12 cellular contexts compared by ENCODE assay signal in the genomic region with DNA sequence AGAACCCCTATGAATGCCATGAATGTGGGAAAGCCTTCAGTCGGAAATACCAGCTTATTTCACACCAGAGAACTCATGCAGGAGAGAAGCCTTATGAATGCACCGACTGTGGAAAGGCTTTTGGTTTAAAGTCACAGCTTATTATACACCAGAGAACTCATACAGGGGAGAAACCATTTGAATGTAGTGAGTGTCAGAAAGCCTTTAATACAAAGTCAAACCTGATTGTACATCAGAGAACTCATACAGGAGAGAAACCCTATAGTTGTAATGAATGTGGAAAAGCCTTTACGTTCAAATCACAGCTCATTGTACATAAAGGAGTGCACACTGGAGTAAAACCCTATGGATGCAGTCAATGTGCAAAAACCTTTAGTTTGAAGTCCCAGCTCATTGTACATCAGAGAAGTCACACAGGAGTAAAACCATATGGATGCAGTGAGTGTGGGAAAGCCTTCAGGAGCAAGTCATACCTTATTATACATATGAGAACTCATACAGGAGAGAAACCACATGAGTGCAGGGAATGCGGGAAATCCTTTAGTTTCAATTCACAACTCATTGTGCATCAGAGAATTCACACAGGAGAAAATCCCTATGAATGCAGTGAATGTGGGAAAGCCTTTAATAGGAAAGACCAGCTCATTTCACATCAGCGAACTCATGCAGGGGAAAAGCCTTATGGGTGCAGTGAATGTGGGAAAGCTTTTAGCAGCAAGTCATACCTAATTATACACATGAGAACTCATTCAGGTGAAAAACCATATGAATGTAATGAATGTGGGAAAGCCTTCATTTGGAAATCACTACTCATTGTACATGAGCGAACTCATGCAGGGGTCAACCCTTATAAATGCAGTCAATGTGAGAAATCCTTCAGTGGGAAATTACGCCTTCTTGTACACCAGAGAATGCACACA. TPM values are rescaled to one million over a fixed set of nuclear protein-coding genes. Genes with fewer than 3 reads are reported as not detected.
A peak's percentile ranks its signal among the peaks of the same experiment; 100 is the strongest.
DNase-seq lines count a peak whose midpoint lies in the region; ATAC-seq and TF ChIP-seq lines count a peak whose summit lies in the region.
"Had no signal": no experiment of that assay in that cellular context is flagged by ENCODE, and none has a peak within 500 bp of the region (broad histone marks: within the 10 kb centered on the region; RNA-seq: fewer than 3 reads in every experiment).

No MANE protein-coding gene starts in this region.

- no peaks in the 10 kb centered on the region for H3K79me2 ChIP-seq in hepatocyte

- no peak overlapping the region for H3K4me2 ChIP-seq in hepatocyte

- peak overlapping the region; percentile 35; the same call in 1 of the 2 replicates for H3K4me3 ChIP-seq in SK-N-MC
- peak overlapping the region; percentile 27 for H3K4me3 ChIP-seq in hepatocyte
- H3K4me3 ChIP-seq: dorsolateral prefrontal cortex, pancreas had no signal

- no peaks in the 10 kb centered on the region for H4K20me1 ChIP-seq in hepatocyte (ENCODE audit: insufficient read depth, poor library complexity, severe bottlenecking)

- no peaks in the 10 kb centered on the region for H3K27me3 Mint-ChIP-seq in activated naive CD4-positive, alpha-beta T cell treated with anti-CD3 and anti-CD28 coated beads for 36 hours (ENCODE audit: low read depth)
- H3K27me3 Mint-ChIP-seq in stimulated activated naive B cell treated with anti-CD40 and anti-IgM and Interleukin-4, amounts not matched to agents 10 μg/mL and 1 μg/mL and 100 μg/mL, for 72 hours = no peaks in the 10 kb centered on the region
- no peaks in the 10 kb centered on the region for H3K27me3 Mint-ChIP-seq in effector memory CD8-positive, alpha-beta T cell

- H3K9me2 ChIP-seq in hepatocyte (replicated peaks; ENCODE audit: insufficient read depth) = no peaks in the 10 kb centered on the region

- H3K36me3 Mint-ChIP-seq in activated naive CD4-positive, alpha-beta T cell treated with anti-CD3 and anti-CD28 coated beads for 36 hours (ENCODE audit: low read depth) = peaks cover 72% of the 10 kb centered on the region
- H3K36me3 Mint-ChIP-seq in stimulated activated naive B cell treated with anti-CD40 and anti-IgM and Interleukin-4, amounts not matched to agents 10 μg/mL and 1 μg/mL and 100 μg/mL, for 72 hours = peaks cover 64 to 67% of the 10 kb centered on the region in 2 donors
- H3K36me3 Mint-ChIP-seq in effector memory CD8-positive, alpha-beta T cell (ENCODE audit: insufficient read depth) = peaks cover 36% of the 10 kb centered on the region

- CTCF ChIA-PET in activated naive CD4-positive, alpha-beta T cell treated with anti-CD3 and anti-CD28 coated beads for 36 hours (lab: Charles Lee) = interaction anchor here (2.1 kb wide), 1 partner anchor 22 kb away, joined by 7 read pairs; the partner anchor contains the start of gene ZNF268

- no peak overlapping the region for H3K4me3 Mint-ChIP-seq in activated naive CD4-positive, alpha-beta T cell treated with anti-CD3 and anti-CD28 coated beads for 36 hours
- peak overlapping the region in 1 of 2 donors; percentile 62 for H3K4me3 Mint-ChIP-seq in stimulated activated naive B cell treated with anti-CD40 and anti-IgM and Interleukin-4, amounts not matched to agents 10 μg/mL and 1 μg/mL and 100 μg/mL, for 72 hours
- no peak overlapping the region for H3K4me3 Mint-ChIP-seq in effector memory CD8-positive, alpha-beta T cell

- intact Hi-C loops in activated naive CD4-positive, alpha-beta T cell treated with anti-CD3 and anti-CD28 coated beads for 36 hours (cut with micrococcal nuclease) = no loop called here

- no peaks in the 10 kb centered on the region for H3K27me3 ChIP-seq in hepatocyte
- H3K27me3 ChIP-seq: dorsolateral prefrontal cortex, pancreas had no signal

- H3K9ac ChIP-seq in SK-N-MC (ENCODE audit: insufficient read length) = no peak overlapping the region

- DNase-seq in activated naive CD4-positive, alpha-beta T cell treated with anti-CD3 and anti-CD28 coated beads for 36 hours = no peak
- no peak for DNase-seq in activated naive CD4-positive, alpha-beta T cell (lab: John Stamatoyannopoulos, UW)
- DNase-seq in SK-N-MC (ENCODE audit: low read depth, low spot score) (no peak), hepatocyte (ENCODE audit: low spot score) (no peak)
- DNase-seq in stimulated activated naive B cell treated with anti-CD40 and anti-IgM and Interleukin-4, amounts not matched to agents 10 μg/mL and 1 μg/mL and 100 μg/mL, for 72 hours = no peak
- DNase-seq in effector memory CD8-positive, alpha-beta T cell = no peak
- no peak for DNase-seq in stimulated activated CD4-positive, alpha-beta T cell treated with anti-CD3 and anti-CD28 coated beads, Interleukin-12 subunit alpha, Interleukin-12 subunit beta, amount 100 ng/mL, for 4 hours
- DNase-seq: dorsolateral prefrontal cortex, pancreas had no signal

- H2AFZ ChIP-seq in hepatocyte = no peak overlapping the region

- no peak for TF ChIP-seq CTCF in hepatocyte (IDR thresholded peaks at IDR 0.05; ENCODE audit: poor library complexity)

- no peaks in the 10 kb centered on the region for H3K4me1 Mint-ChIP-seq in activated naive CD4-positive, alpha-beta T cell treated with anti-CD3 and anti-CD28 coated beads for 36 hours (ENCODE audit: low read depth)
- no peaks in the 10 kb centered on the region for H3K4me1 Mint-ChIP-seq in stimulated activated naive B cell treated with anti-CD40 and anti-IgM and Interleukin-4, amounts not matched to agents 10 μg/mL and 1 μg/mL and 100 μg/mL, for 72 hours
- peaks cover 0 to 4% of the 10 kb centered on the region in 2 donors for H3K4me1 Mint-ChIP-seq in effector memory CD8-positive, alpha-beta T cell (ENCODE audit: low read depth in 2 of 2)

- 100% methylated on average over 7 of the region's 7 CpGs for WGBS in hepatocyte (ENCODE audit: low lambda C conversion rate, missing lambda C conversion rate)

- H3K27ac Mint-ChIP-seq in activated naive CD4-positive, alpha-beta T cell treated with anti-CD3 and anti-CD28 coated beads for 36 hours = peak overlapping the region; percentile 53
- H3K27ac Mint-ChIP-seq in stimulated activated naive B cell treated with anti-CD40 and anti-IgM and Interleukin-4, amounts not matched to agents 10 μg/mL and 1 μg/mL and 100 μg/mL, for 72 hours = peak overlapping the region; percentile 92
- peak overlapping the region in 1 of 2 donors; percentile 10 for H3K27ac Mint-ChIP-seq in effector memory CD8-positive, alpha-beta T cell

- H3K27ac ChIP-seq in SK-N-MC = no peak overlapping the region
- no peak overlapping the region for H3K27ac ChIP-seq in hepatocyte
- H3K27ac ChIP-seq: C4-2B, dorsolateral prefrontal cortex, pancreas had no signal

- peaks cover 77% of the 10 kb centered on the region for H3K9me3 Mint-ChIP-seq in activated naive CD4-positive, alpha-beta T cell treated with anti-CD3 and anti-CD28 coated beads for 36 hours
- peaks cover 28 to 31% of the 10 kb centered on the region in 2 donors for H3K9me3 Mint-ChIP-seq in stimulated activated naive B cell treated with anti-CD40 and anti-IgM and Interleukin-4, amounts not matched to agents 10 μg/mL and 1 μg/mL and 100 μg/mL, for 72 hours
- H3K9me3 Mint-ChIP-seq in effector memory CD8-positive, alpha-beta T cell = peaks cover 17 to 19% of the 10 kb centered on the region in 2 donors

- H3K9me3 ChIP-seq in SK-N-MC (ENCODE audit: low read depth, low read length) (peaks cover 46% of the 10 kb centered on the region), hepatocyte (ENCODE audit: low read depth) (peaks cover 78% of the 10 kb centered on the region)

- peaks cover 46% of the 10 kb centered on the region for H3K36me3 ChIP-seq in SK-N-MC (ENCODE audit: insufficient read depth, low read length)
- peaks cover 40% of the 10 kb centered on the region for H3K36me3 ChIP-seq in hepatocyte (replicated peaks; ENCODE audit: insufficient read depth, low read depth)

- ATAC-seq in stimulated activated naive B cell treated with anti-CD40 and anti-IgM and Interleukin-4, amounts not matched to agents 10 μg/mL and 1 μg/mL and 100 μg/mL, for 72 hours (replicated peaks) = no peak
- no peak for ATAC-seq in effector memory CD8-positive, alpha-beta T cell (replicated peaks)
- no peak for ATAC-seq in HG03378 (IDR thresholded peaks at IDR 0.05; ENCODE audit: unreplicated experiment)
- ATAC-seq: Panc1, pancreas had no signal

- no peaks in the 10 kb centered on the region for H3K4me1 ChIP-seq in hepatocyte (ENCODE audit: insufficient read depth)
- H3K4me1 ChIP-seq: pancreas had no signal

RNA-seq across cellular contexts. Expression of gene ZNF268, which starts 22.3 kb away (rescaled TPM):
- 1 to 10 TPM; 8.4 to 9.1 TPM for total RNA-seq in activated naive CD4-positive, alpha-beta T cell treated with anti-CD3 and anti-CD28 coated beads for 36 hours
- 23.1 and 34.6 TPM in 2 replicates for total RNA-seq in hepatocyte
- polyA plus RNA-seq in hepatocyte = 10.9 and 12.9 TPM in 2 replicates

RNA-seq across cellular contexts. Expression of gene ANHX, which starts 32.1 kb away (rescaled TPM):
- total RNA-seq in activated naive CD4-positive, alpha-beta T cell treated with anti-CD3 and anti-CD28 coated beads for 36 hours = not detected
- total RNA-seq in hepatocyte = not detected in 2 replicates
- not detected in 2 replicates for polyA plus RNA-seq in hepatocyte
- total RNA-seq: dorsolateral prefrontal cortex, pancreas had no signal
- polyA plus RNA-seq: pancreas had no signal
